1 cellular context compared by ENCODE assay signal in the genomic region with DNA sequence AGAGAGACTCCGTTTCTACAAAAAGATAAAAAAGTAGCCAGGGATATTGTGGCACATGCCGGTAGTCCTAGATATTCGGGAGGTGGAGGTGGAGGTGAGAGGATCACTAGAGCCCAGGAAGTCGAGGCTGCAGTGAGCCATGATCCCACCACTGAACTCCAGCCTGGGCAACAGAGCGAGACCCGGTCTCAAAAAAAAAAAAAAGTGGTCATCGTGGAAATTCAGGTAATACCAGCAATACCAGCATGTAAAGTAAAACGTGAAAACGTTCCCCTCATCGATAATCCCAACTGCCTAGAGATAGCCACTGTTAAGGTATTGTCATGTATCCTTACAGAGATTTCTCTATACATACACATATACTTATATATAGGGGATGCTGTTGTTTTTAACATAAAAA.
TF ChIP-seq lines count a peak whose summit lies in the region.

No MANE protein-coding gene starts in this region.

TF ChIP-seq in HCT116, 20 proteins besides CTCF, POLR2A, EP300 and RAD21 (continued from another document):
- TF ChIP-seq ZBTB33 (IDR thresholded peaks at IDR 0.05; ENCODE audit: extremely low read depth, insufficient replicate concordance, low read length) (no peak), ZFX (IDR thresholded peaks at IDR 0.05) (no peak), ATF3 (IDR thresholded peaks at IDR 0.05) (no peak)
